ENCODE assay signal across 8 cellular contexts in genomic region chrX:53422091-53422914, GRCh38. TPM values are rescaled to one million over a fixed set of nuclear protein-coding genes. Genes with fewer than 3 reads are reported as not detected.
A peak's percentile ranks its signal among the peaks of the same experiment; 100 is the strongest.
DNase-seq lines count a peak whose midpoint lies in the region; ATAC-seq, FAIRE-seq and TF ChIP-seq lines count a peak whose summit lies in the region.

Gene RIBC1, plus strand, starts transcription at chrX:53422873. Its CDS starts 3,404 bp downstream, at chrX:53426277.
Gene SMC1A, minus strand, starts transcription at chrX:53422654. Its CDS starts 54 bp downstream, at chrX:53422600.

- CTCF ChIA-PET in endothelial cell of umbilical vein (lab: Charles Lee), result interaction anchor here (0.7 to 3.9 kb wide), 7 partner anchors 14 to 140 kb away, joined by 3 to 16 read pairs (median 6); no protein-coding TSS in a partner anchor

- H3K27me3 ChIP-seq in OCI-LY3 (ENCODE audit: low read depth, low read length) (no peaks in the 10 kb centered on the region), endothelial cell of umbilical vein (ENCODE audit: control insufficient read depth in 2 of 2, insufficient read depth in 2 of 2, low read length in 2 of 2) (no peaks in the 10 kb centered on the region)

- peak within 1 kb of the TSS; percentile 100 for H3K4me3 Mint-ChIP-seq in mesothelial cell of epicardium

- peaks cover 18% of the 10 kb centered on the region for H3K9me3 Mint-ChIP-seq in mesothelial cell of epicardium

- peak; percentile 83 for TF ChIP-seq POLR2A in endothelial cell of umbilical vein (IDR thresholded peaks at IDR 0.05; ENCODE audit: low read depth, low read length)

- POLR2A ChIA-PET in endothelial cell of umbilical vein (lab: Charles Lee), result interaction anchor here (0.6 to 0.7 kb wide), 2 partner anchors 12 to 504 kb away, joined by 3 read pairs; partner anchors contain the start of gene HSD17B10

- peak within 1 kb of the TSS; percentile 88 for H3K4me3 ChIP-seq in OCI-LY3 (ENCODE audit: low read length)
- H3K4me3 ChIP-seq in endothelial cell of umbilical vein (replicated peaks in 1 of 3; ENCODE audit: insufficient read depth in 1 of 3, low read depth in 1 of 3, low read length in 3 of 3), result peak within 1 kb of the TSS; percentile 66 to 81 (median 80)

- DNase-seq in DMS 273 treated with DMSO at 0.1 percent for 48 hours (lab: John Stamatoyannopoulos, UW) (peak; percentile 98), HuH-7.5 (ENCODE audit: low spot score) (peak; percentile 80), activated T-cell treated with anti-CD3 and anti-CD28 coated beads for 24 hours (ENCODE audit: low read depth) (peak; percentile 89), endothelial cell of umbilical vein (ENCODE audit: low read depth, low spot score) (peak; percentile 96), mesothelial cell of epicardium (ENCODE audit: low spot score in 2 of 2, unreplicated experiment in 2 of 2) (peak; percentile 91 to 93)
- peak; percentile 91 to 95 for DNase-seq in stimulated activated CD8-positive, alpha-beta memory T cell treated with anti-CD3 and anti-CD28 coated beads, Interleukin-15, amount 100 ng/mL, for 4 hours (ENCODE audit: low read depth in 2 of 2)

- H3K36me3 ChIP-seq in OCI-LY3 (replicated peaks; ENCODE audit: low read depth, low read length) (peaks cover 13% of the 10 kb centered on the region), endothelial cell of umbilical vein (ENCODE audit: control insufficient read depth in 2 of 2, extremely low read depth in 1 of 2, insufficient read depth in 2 of 2, low read length in 2 of 2) (no peaks in the 10 kb centered on the region)

- H4K20me1 ChIP-seq in OCI-LY3 (ENCODE audit: insufficient read depth, low read length) (peaks cover 14% of the 10 kb centered on the region), endothelial cell of umbilical vein (replicated peaks; ENCODE audit: control insufficient read depth, extremely low read depth, insufficient read depth, low read length) (no peaks in the 10 kb centered on the region)

- peaks cover 14% of the 10 kb centered on the region for H3K4me1 Mint-ChIP-seq in mesothelial cell of epicardium

- H3K4me1 ChIP-seq in OCI-LY3 (ENCODE audit: low read length) (peaks cover 13% of the 10 kb centered on the region), endothelial cell of umbilical vein (ENCODE audit: control insufficient read depth, extremely low read depth, insufficient read depth, low read length) (peaks cover 12% of the 10 kb centered on the region)

- peaks cover 5% of the 10 kb centered on the region for H3K36me3 Mint-ChIP-seq in mesothelial cell of epicardium

- no peaks in the 10 kb centered on the region for H3K9me1 ChIP-seq in endothelial cell of umbilical vein (replicated peaks; ENCODE audit: control insufficient read depth, extremely low read depth, insufficient read depth, low read length)

- no peak for TF ChIP-seq CTCF in OCI-LY3 (IDR thresholded peaks at IDR 0.05; ENCODE audit: low read depth, low read length)
- no peak for TF ChIP-seq CTCF in endothelial cell of umbilical vein (IDR thresholded peaks at IDR 0.05; ENCODE audit: extremely low read depth in 1 of 2, insufficient read depth in 1 of 2, low read depth in 1 of 2, low read length in 2 of 2)
- no peak for TF ChIP-seq CTCF in mesothelial cell of epicardium (IDR thresholded peaks at IDR 0.05; ENCODE audit: unreplicated experiment)

- H3K79me2 ChIP-seq in OCI-LY3 (ENCODE audit: low read length), result peaks cover 52% of the 10 kb centered on the region
- peaks cover 44% of the 10 kb centered on the region for H3K79me2 ChIP-seq in endothelial cell of umbilical vein (ENCODE audit: control insufficient read depth, insufficient read depth, low read length)

- peak; percentile 97 for FAIRE-seq in endothelial cell of umbilical vein (lab: Jason Lieb, UNC)

- H3K9me3 ChIP-seq in OCI-LY3 (ENCODE audit: insufficient read depth, low read length) (no peaks in the 10 kb centered on the region), endothelial cell of umbilical vein (replicated peaks; ENCODE audit: control insufficient read depth, insufficient read depth, low read length) (no peaks in the 10 kb centered on the region)

- H3K4me2 ChIP-seq in OCI-LY3 (ENCODE audit: low read length) (peak within 1 kb of the TSS; percentile 98), endothelial cell of umbilical vein (ENCODE audit: insufficient read depth, low read length) (peak within 1 kb of the TSS; percentile 85)

- peak within 1 kb of the TSS; percentile 100 for H3K27ac Mint-ChIP-seq in mesothelial cell of epicardium

- H2AFZ ChIP-seq in OCI-LY3 (ENCODE audit: low read depth, low read length) (peak within 1 kb of the TSS; percentile 82), endothelial cell of umbilical vein (ENCODE audit: low read depth, low read length) (peak within 1 kb of the TSS; percentile 78)

- intact Hi-C loops in endothelial cell of umbilical vein (cut with micrococcal nuclease), result loop anchor here (1.0 to 10.0 kb wide), 4 partner anchors 12 to 328 kb away; partner anchors contain the start of genes HSD17B10 and KANTR

- dilution Hi-C loops in endothelial cell of umbilical vein (cut with MboI; ENCODE audit: extremely low pct_ligation_motif_present, low sequenced_read_pairs), result no loop called here

- H3K9ac ChIP-seq in OCI-LY3 (ENCODE audit: low read length), result peak within 1 kb of the TSS; percentile 99
- H3K9ac ChIP-seq in endothelial cell of umbilical vein (replicated peaks; ENCODE audit: extremely low read depth, insufficient read depth, low read length), result peak within 1 kb of the TSS; percentile 97

- BruUV-seq in endothelial cell of umbilical vein (replicated peaks; lab: Mats Ljungman, UMichigan), result TSS peak; percentile 60

- peak; percentile 95 for ATAC-seq in GM21528 (IDR thresholded peaks at IDR 0.05; ENCODE audit: low FRiP score, unreplicated experiment)

- H3K27me3 Mint-ChIP-seq in mesothelial cell of epicardium (ENCODE audit: low read depth), result no peaks in the 10 kb centered on the region

- H3K27ac ChIP-seq in OCI-LY3 (ENCODE audit: low read length), result peak within 1 kb of the TSS; percentile 93
- H3K27ac ChIP-seq in endothelial cell of umbilical vein (ENCODE audit: insufficient read depth, low read depth, low read length), result peak within 1 kb of the TSS; percentile 88

TF ChIP-seq in endothelial cell of umbilical vein, 7 proteins besides CTCF, POLR2A, EP300 and RAD21:
- no peak for TF ChIP-seq EZH2 (IDR thresholded peaks at IDR 0.05; ENCODE audit: borderline replicate concordance, low read depth, low read length, severe bottlenecking)
- peak; percentile 4 for TF ChIP-seq MAX (IDR thresholded peaks at IDR 0.05; ENCODE audit: insufficient read depth, insufficient read length)
- peak; percentile 52 for TF ChIP-seq POLR2AphosphoS5 (IDR thresholded peaks at IDR 0.05; ENCODE audit: insufficient read depth, low read depth, low read length)

RNA-seq across cellular contexts. Expression of gene RIBC1, which starts in this region (rescaled TPM):
- total RNA-seq in endothelial cell of umbilical vein (0.42 and 0.86 TPM in 2 replicates), mesothelial cell of epicardium (1.2 to 2.0 TPM (median 1.7 TPM) in 3 replicates)
- 0.23 TPM in 1 of 2 replicates, not detected in the other for polyA plus RNA-seq in endothelial cell of umbilical vein
- polyA plus RNA-seq in endothelial cell of umbilical vein (2011; cell fraction: cytosol; rRNA removed), result 0.08 and 0.09 TPM in 2 replicates
- polyA plus RNA-seq in endothelial cell of umbilical vein (2011; cell fraction: nucleus; rRNA removed), result 0.27 and 0.38 TPM in 2 replicates
- 0.15 and 0.39 TPM in 2 replicates for polyA plus RNA-seq in endothelial cell of umbilical vein (2012)
- polyA minus RNA-seq in endothelial cell of umbilical vein, result 0.40 TPM in 1 of 2 replicates, not detected in the other
- not detected for polyA minus RNA-seq in endothelial cell of umbilical vein (2011; cell fraction: cytosol; rRNA and poly(A)+ RNA removed)
- 0.29 TPM in 2 replicates for polyA minus RNA-seq in endothelial cell of umbilical vein (2011; cell fraction: nucleus; rRNA and poly(A)+ RNA removed)

RNA-seq across cellular contexts. Expression of gene SMC1A, which starts in this region (rescaled TPM):
- 72.5 and 75.9 TPM in 2 replicates for total RNA-seq in endothelial cell of umbilical vein
- 11.1 and 15.4 TPM in 2 replicates for polyA plus RNA-seq in endothelial cell of umbilical vein
- 22.2 and 26.3 TPM in 2 replicates for polyA plus RNA-seq in endothelial cell of umbilical vein (2011; cell fraction: cytosol; rRNA removed)
- polyA plus RNA-seq in endothelial cell of umbilical vein (2011; cell fraction: nucleus; rRNA removed), result 46.1 and 60.0 TPM in 2 replicates
- 35.0 and 46.1 TPM in 2 replicates for polyA plus RNA-seq in endothelial cell of umbilical vein (2012)
- polyA minus RNA-seq in endothelial cell of umbilical vein, result 52.3 and 57.2 TPM in 2 replicates
- 109 TPM for polyA minus RNA-seq in endothelial cell of umbilical vein (2011; cell fraction: cytosol; rRNA and poly(A)+ RNA removed)
- 27.8 and 47.7 TPM in 2 replicates for polyA minus RNA-seq in endothelial cell of umbilical vein (2011; cell fraction: nucleus; rRNA and poly(A)+ RNA removed)
- total RNA-seq in mesothelial cell of epicardium, result 58.2 to 66.2 TPM (median 65.1 TPM) in 3 replicates

Comparison
In these comparisons a context has a peak if more than half of its experiments do, and no peak if none do; other contexts are left out.
1. Peak in every context shown above with its lines: DNase-seq, ATAC-seq, H3K4me3 ChIP-seq and H3K27ac ChIP-seq.